Comparison of ENCODE assay signal across 10 cellular contexts in genomic region chr11:83971063-83971462, GRCh38.
DNase-seq lines count a peak whose midpoint lies in the region; ATAC-seq lines count a peak whose summit lies in the region.
"Had no signal": no experiment of that assay in that cellular context is flagged by ENCODE, and none has a peak within 500 bp of the region (broad histone marks: within the 10 kb centered on the region; RNA-seq: fewer than 3 reads in every experiment).

No MANE protein-coding gene starts in this region.

- peak; percentile 39 for ATAC-seq in HG03442 (IDR thresholded peaks at IDR 0.05; ENCODE audit: unreplicated experiment)
- ATAC-seq: sciatic nerve had no signal

- peak; percentile 11 for DNase-seq in DMS 273 (lab: John Stamatoyannopoulos, UW; ENCODE audit: unreplicated experiment)
- DNase-seq in DMS 273 treated with DMSO at 0.1 percent for 48 hours (lab: John Stamatoyannopoulos, UW): no peak
- peak; percentile 62 for DNase-seq in cerebellar cortex (ENCODE audit: low spot score)
- peak; percentile 45 for DNase-seq in renal cortical epithelial cell (ENCODE audit: low read depth)
- no peak for DNase-seq in activated T-cell treated with anti-CD3 and anti-CD28 coated beads, Interleukin-2, amount 50 U/mL, for 1 hour
- no peak for DNase-seq in activated gamma-delta T cell treated with Interleukin-2 at 50 U/mL for 16 hours
- no peak for DNase-seq in SIG-M5 (lab: John Stamatoyannopoulos, UW)
- DNase-seq: T-helper 9 cell had no signal

Comparison
In these comparisons a context has a peak if more than half of its experiments do, and no peak if none do; other contexts are left out.
1. DNase-seq: peak in DMS 273 (single experiment), cerebellar cortex (single experiment) and renal cortical epithelial cell (single experiment); none in DMS 273 treated with DMSO at 0.1 percent for 48 hours (single experiment), activated T-cell treated with anti-CD3 and anti-CD28 coated beads, Interleukin-2, amount 50 U/mL, for 1 hour (single experiment), activated gamma-delta T cell treated with Interleukin-2 at 50 U/mL for 16 hours (single experiment) and SIG-M5 (single experiment).